In genomic region chr5:69493235-69493925, GRCh38 we compare ENCODE assay signal across 1 cellular context.
TF ChIP-seq lines count a peak whose summit lies in the region.

No MANE protein-coding gene starts in this region.

TF ChIP-seq in WTC11, 78 proteins besides CTCF, POLR2A, EP300 and RAD21 (continued from another document):
- TF ChIP-seq E2F1 (CRISPR knock-in tag; IDR thresholded peaks at IDR 0.05) (no peak), ZNF138 (CRISPR knock-in tag; conservative IDR thresholded peaks at IDR 0.05) (no peak), ATF2 (CRISPR knock-in tag; IDR thresholded peaks at IDR 0.05; ENCODE audit: borderline replicate concordance, low read depth) (no peak), NR1H2 (CRISPR knock-in tag; IDR thresholded peaks at IDR 0.05) (no peak), NFE2L1 (CRISPR knock-in tag; IDR thresholded peaks at IDR 0.05) (no peak), SP1 (CRISPR knock-in tag; conservative IDR thresholded peaks at IDR 0.05) (no peak), ZNF219 (CRISPR knock-in tag; IDR thresholded peaks at IDR 0.05; ENCODE audit: borderline replicate concordance) (no peak), MYBL2 (CRISPR knock-in tag; IDR thresholded peaks at IDR 0.05) (no peak), ZNF671 (CRISPR knock-in tag; IDR thresholded peaks at IDR 0.05) (no peak), MXD4 (CRISPR knock-in tag; IDR thresholded peaks at IDR 0.05; ENCODE audit: borderline replicate concordance) (no peak), NR2C2 (CRISPR knock-in tag; IDR thresholded peaks at IDR 0.05) (no peak), ZNF317 (CRISPR knock-in tag; IDR thresholded peaks at IDR 0.05; ENCODE audit: borderline replicate concordance, low read depth) (no peak), ATF1 (CRISPR knock-in tag; IDR thresholded peaks at IDR 0.05) (no peak; the same call in 1 of the 2 replicates), FOXP1 (CRISPR knock-in tag; IDR thresholded peaks at IDR 0.05; ENCODE audit: borderline replicate concordance) (no peak), ZNF121 (CRISPR knock-in tag; IDR thresholded peaks at IDR 0.05) (no peak), PRDM15 (CRISPR knock-in tag; IDR thresholded peaks at IDR 0.05) (no peak), ELF4 (CRISPR knock-in tag; IDR thresholded peaks at IDR 0.05; ENCODE audit: low read depth) (no peak), ZNF396 (CRISPR knock-in tag; IDR thresholded peaks at IDR 0.05; ENCODE audit: borderline replicate concordance) (no peak), TEAD4 (CRISPR knock-in tag; IDR thresholded peaks at IDR 0.05) (no peak), ARID4B (CRISPR knock-in tag; IDR thresholded peaks at IDR 0.05; ENCODE audit: borderline replicate concordance) (no peak), USF2 (CRISPR knock-in tag; IDR thresholded peaks at IDR 0.05) (peak; percentile 8; the same call in 1 of the 2 replicates), IRF1 (CRISPR knock-in tag; IDR thresholded peaks at IDR 0.05) (no peak), GABPB1 (CRISPR knock-in tag; IDR thresholded peaks at IDR 0.05) (no peak), GTF2I (CRISPR knock-in tag; conservative IDR thresholded peaks at IDR 0.05) (no peak), ZNF423 (CRISPR knock-in tag; IDR thresholded peaks at IDR 0.05) (no peak), ETV6 (CRISPR knock-in tag; IDR thresholded peaks at IDR 0.05) (no peak), RORB (CRISPR knock-in tag; IDR thresholded peaks at IDR 0.05) (no peak), TCF7 (CRISPR knock-in tag; IDR thresholded peaks at IDR 0.05; ENCODE audit: low read depth) (no peak), NFYB (CRISPR knock-in tag; conservative IDR thresholded peaks at IDR 0.05; ENCODE audit: low read depth) (no peak)
- TF ChIP-seq, protein P1, sequence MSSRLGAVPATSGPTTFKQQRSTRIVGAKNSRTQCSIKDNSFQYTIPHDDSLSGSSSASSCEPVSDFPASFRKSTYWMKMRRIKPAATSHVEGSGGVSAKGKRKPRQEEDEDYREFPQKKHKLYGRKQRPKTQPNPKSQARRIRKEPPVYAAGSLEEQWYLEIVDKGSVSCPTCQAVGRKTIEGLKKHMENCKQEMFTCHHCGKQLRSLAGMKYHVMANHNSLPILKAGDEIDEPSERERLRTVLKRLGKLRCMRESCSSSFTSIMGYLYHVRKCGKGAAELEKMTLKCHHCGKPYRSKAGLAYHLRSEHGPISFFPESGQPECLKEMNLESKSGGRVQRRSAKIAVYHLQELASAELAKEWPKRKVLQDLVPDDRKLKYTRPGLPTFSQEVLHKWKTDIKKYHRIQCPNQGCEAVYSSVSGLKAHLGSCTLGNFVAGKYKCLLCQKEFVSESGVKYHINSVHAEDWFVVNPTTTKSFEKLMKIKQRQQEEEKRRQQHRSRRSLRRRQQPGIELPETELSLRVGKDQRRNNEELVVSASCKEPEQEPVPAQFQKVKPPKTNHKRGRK (CRISPR knock-in tag; IDR thresholded peaks at IDR 0.05; ENCODE audit: borderline replicate concordance), result no peak
- TF ChIP-seq, protein P2, sequence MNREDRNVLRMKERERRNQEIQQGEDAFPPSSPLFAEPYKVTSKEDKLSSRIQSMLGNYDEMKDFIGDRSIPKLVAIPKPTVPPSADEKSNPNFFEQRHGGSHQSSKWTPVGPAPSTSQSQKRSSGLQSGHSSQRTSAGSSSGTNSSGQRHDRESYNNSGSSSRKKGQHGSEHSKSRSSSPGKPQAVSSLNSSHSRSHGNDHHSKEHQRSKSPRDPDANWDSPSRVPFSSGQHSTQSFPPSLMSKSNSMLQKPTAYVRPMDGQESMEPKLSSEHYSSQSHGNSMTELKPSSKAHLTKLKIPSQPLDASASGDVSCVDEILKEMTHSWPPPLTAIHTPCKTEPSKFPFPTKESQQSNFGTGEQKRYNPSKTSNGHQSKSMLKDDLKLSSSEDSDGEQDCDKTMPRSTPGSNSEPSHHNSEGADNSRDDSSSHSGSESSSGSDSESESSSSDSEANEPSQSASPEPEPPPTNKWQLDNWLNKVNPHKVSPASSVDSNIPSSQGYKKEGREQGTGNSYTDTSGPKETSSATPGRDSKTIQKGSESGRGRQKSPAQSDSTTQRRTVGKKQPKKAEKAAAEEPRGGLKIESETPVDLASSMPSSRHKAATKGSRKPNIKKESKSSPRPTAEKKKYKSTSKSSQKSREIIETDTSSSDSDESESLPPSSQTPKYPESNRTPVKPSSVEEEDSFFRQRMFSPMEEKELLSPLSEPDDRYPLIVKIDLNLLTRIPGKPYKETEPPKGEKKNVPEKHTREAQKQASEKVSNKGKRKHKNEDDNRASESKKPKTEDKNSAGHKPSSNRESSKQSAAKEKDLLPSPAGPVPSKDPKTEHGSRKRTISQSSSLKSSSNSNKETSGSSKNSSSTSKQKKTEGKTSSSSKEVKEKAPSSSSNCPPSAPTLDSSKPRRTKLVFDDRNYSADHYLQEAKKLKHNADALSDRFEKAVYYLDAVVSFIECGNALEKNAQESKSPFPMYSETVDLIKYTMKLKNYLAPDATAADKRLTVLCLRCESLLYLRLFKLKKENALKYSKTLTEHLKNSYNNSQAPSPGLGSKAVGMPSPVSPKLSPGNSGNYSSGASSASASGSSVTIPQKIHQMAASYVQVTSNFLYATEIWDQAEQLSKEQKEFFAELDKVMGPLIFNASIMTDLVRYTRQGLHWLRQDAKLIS (CRISPR knock-in tag; IDR thresholded peaks at IDR 0.05; ENCODE audit: borderline replicate concordance), result no peak
- TF ChIP-seq, protein P3, sequence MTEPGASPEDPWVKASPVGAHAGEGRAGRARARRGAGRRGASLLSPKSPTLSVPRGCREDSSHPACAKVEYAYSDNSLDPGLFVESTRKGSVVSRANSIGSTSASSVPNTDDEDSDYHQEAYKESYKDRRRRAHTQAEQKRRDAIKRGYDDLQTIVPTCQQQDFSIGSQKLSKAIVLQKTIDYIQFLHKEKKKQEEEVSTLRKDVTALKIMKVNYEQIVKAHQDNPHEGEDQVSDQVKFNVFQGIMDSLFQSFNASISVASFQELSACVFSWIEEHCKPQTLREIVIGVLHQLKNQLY (CRISPR knock-in tag; IDR thresholded peaks at IDR 0.05), result 0 out of 2 replicates have a peak, but pooled peaks have one; percentile 83
TF ChIP-seq in WTC11: peak in this region for 13.
